ENCODE assay signal across 13 cellular contexts in the genomic region with DNA sequence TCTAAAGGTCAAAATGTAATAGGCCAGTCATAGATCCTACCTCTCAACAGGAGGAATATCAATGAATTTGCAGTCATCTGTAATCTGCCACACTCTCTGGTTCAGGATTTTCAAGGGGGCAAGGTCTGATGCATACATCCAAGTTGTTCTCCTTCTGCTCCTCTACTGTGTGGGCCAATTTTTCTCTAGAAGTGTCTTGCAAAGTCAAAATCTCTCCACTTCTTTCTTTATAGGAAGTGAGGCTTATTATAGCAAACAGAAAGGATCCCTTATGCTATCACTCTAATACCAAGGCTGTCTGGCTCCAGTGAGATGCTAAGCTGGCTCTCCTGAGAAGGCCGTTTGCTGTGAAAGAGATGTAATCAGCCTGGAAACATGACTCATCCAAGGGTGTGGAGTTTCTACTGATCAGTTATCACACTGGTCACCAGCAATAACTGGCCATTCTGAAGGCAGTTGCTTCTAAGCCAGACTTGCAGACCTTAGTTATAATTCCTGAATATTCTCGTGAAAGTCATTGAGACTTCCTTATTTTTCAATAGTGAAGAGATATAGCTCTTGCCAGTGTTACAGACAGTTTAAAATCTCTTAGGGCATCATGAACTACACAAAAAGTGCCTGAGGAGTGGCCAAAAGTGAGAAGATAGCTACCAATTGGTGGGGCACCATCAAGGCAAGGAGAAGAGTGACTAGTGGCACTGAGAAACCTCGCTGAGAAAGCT. TPM values are rescaled to one million over a fixed set of nuclear protein-coding genes. Genes with fewer than 3 reads are reported as not detected.
DNase-seq lines count a peak whose midpoint lies in the region; ATAC-seq and TF ChIP-seq lines count a peak whose summit lies in the region.
"Had no signal": no experiment of that assay in that cellular context is flagged by ENCODE, and none has a peak within 500 bp of the region (broad histone marks: within the 10 kb centered on the region; RNA-seq: fewer than 3 reads in every experiment).

No MANE protein-coding gene starts in this region.

- H3K9me3 ChIP-seq in adrenal gland (replicated peaks in 1 of 3): peaks cover 0 to 12% (median 0%) of the 10 kb centered on the region in 3 donors

- intact Hi-C loops in adrenal gland (cut with DNase I): no loop called here

- peaks cover 16% of the 10 kb centered on the region for H3K9me3 Mint-ChIP-seq in activated naive CD4-positive, alpha-beta T cell treated with anti-CD3 and anti-CD28 coated beads, Interleukin-2, amount 10 ng/mL, durations not matched to agents 7 days and 5 days

- H3K4me3 ChIP-seq in adrenal gland: no peak overlapping the region

- CTCF ChIA-PET in activated naive CD4-positive, alpha-beta T cell treated with anti-CD3 and anti-CD28 coated beads, Interleukin-2, amount 10 ng/mL, durations not matched to agents 7 days and 5 days (lab: Charles Lee): no interaction called here

- no peak for TF ChIP-seq CTCF in adrenal gland (IDR thresholded peaks at IDR 0.05)

- no peak overlapping the region for H3K27ac Mint-ChIP-seq in activated naive CD4-positive, alpha-beta T cell treated with anti-CD3 and anti-CD28 coated beads, Interleukin-2, amount 10 ng/mL, durations not matched to agents 7 days and 5 days
- H3K27ac Mint-ChIP-seq: CD4-positive, CD25-positive, alpha-beta regulatory T cell had no signal

- TF ChIP-seq POLR2A in adrenal gland (IDR thresholded peaks at IDR 0.05): no peak

- peak; percentile 63 for DNase-seq in AG20443 (ENCODE audit: low spot score)
- DNase-seq in HUDEP-2 (lab: John Stamatoyannopoulos, UW; ENCODE audit: unreplicated experiment in 76 of 76): peak in 63 of 76 experiments; percentile 7 to 88 (median 52)
- DNase-seq in adrenal gland: peak in 4 of 7 donors; percentile 25 to 51 (median 38)
- DNase-seq in islet precursor cell: peak; percentile 61
- DNase-seq in activated naive CD4-positive, alpha-beta T cell treated with anti-CD3 and anti-CD28 coated beads, Interleukin-2, amount 10 ng/mL, durations not matched to agents 7 days and 5 days: no peak
- DNase-seq in activated T-cell treated with anti-CD3 and anti-CD28 coated beads, Interleukin-2, amount 50 U/mL, for 48 hours: no peak
- DNase-seq in DMS79 treated with DMSO at 0.1 percent for 48 hours (lab: John Stamatoyannopoulos, UW): no peak
- DNase-seq: activated T-cell treated with anti-CD3 and anti-CD28 coated beads, Interleukin-2, amount 50 U/mL, for 1 hour; CD4-positive, CD25-positive, alpha-beta regulatory T cell; NCI-H2171 treated with DMSO at 0.1 percent for 48 hours; stimulated activated CD8-positive, alpha-beta memory T cell treated with anti-CD3 and anti-CD28 coated beads, Interleukin-4, amount 100 ng/mL, for 48 hours had no signal

- peaks cover 2% of the 10 kb centered on the region for H3K4me1 Mint-ChIP-seq in activated naive CD4-positive, alpha-beta T cell treated with anti-CD3 and anti-CD28 coated beads, Interleukin-2, amount 10 ng/mL, durations not matched to agents 7 days and 5 days

- no peak for ATAC-seq in HG03521 (IDR thresholded peaks at IDR 0.05; ENCODE audit: unreplicated experiment)
- ATAC-seq: Panc1 had no signal

- WGBS in adrenal gland, 4 donors: 61 to 70% (median 63%) methylated on average over 3 of the region's 3 CpGs

- H3K4me1 ChIP-seq in adrenal gland (replicated peaks in 1 of 2): peaks cover 0 to 9% of the 10 kb centered on the region in 2 donors

- no peaks in the 10 kb centered on the region for H3K27me3 Mint-ChIP-seq in activated naive CD4-positive, alpha-beta T cell treated with anti-CD3 and anti-CD28 coated beads, Interleukin-2, amount 10 ng/mL, durations not matched to agents 7 days and 5 days
- H3K27me3 Mint-ChIP-seq: CD4-positive, CD25-positive, alpha-beta regulatory T cell had no signal

- no peaks in the 10 kb centered on the region for H3K27me3 ChIP-seq in adrenal gland

- peak overlapping the region in 2 of 5 donors; percentile 51 to 52 for H3K27ac ChIP-seq in adrenal gland

- no peaks in the 10 kb centered on the region for H3K36me3 Mint-ChIP-seq in activated naive CD4-positive, alpha-beta T cell treated with anti-CD3 and anti-CD28 coated beads, Interleukin-2, amount 10 ng/mL, durations not matched to agents 7 days and 5 days

- no peak overlapping the region for H3K4me3 Mint-ChIP-seq in activated naive CD4-positive, alpha-beta T cell treated with anti-CD3 and anti-CD28 coated beads, Interleukin-2, amount 10 ng/mL, durations not matched to agents 7 days and 5 days
- H3K4me3 Mint-ChIP-seq: CD4-positive, CD25-positive, alpha-beta regulatory T cell had no signal

- no peaks in the 10 kb centered on the region for H3K36me3 ChIP-seq in adrenal gland (replicated peaks in 1 of 2)

RNA-seq across cellular contexts. Expression of a gene that starts 43.2 kb away (rescaled TPM):
- total RNA-seq in adrenal gland: 1 to 10 TPM in 1 of 8 donors, under 1 TPM in 7; 0.14 to 1.4 (median 0.53) TPM
- polyA plus RNA-seq in adrenal gland: 1 to 10 TPM in 1 of 3 donors, under 1 TPM in 2; 0.24 to 1.4 (median 0.26) TPM
- polyA plus RNA-seq: CD4-positive, CD25-positive, alpha-beta regulatory T cell had no signal

Comparison
In these comparisons a context has a peak if more than half of its experiments do, and no peak if none do; other contexts are left out.
1. DNase-seq: peak in AG20443 (single experiment), HUDEP-2 (63 of 76), adrenal gland (4 of 7) and islet precursor cell (single experiment); none in activated naive CD4-positive, alpha-beta T cell treated with anti-CD3 and anti-CD28 coated beads, Interleukin-2, amount 10 ng/mL, durations not matched to agents 7 days and 5 days (single experiment), activated T-cell treated with anti-CD3 and anti-CD28 coated beads, Interleukin-2, amount 50 U/mL, for 48 hours (0 of 2) and DMS79 treated with DMSO at 0.1 percent for 48 hours (single experiment).